Comparison of ENCODE assay signal across 17 cellular contexts in the genomic region with DNA sequence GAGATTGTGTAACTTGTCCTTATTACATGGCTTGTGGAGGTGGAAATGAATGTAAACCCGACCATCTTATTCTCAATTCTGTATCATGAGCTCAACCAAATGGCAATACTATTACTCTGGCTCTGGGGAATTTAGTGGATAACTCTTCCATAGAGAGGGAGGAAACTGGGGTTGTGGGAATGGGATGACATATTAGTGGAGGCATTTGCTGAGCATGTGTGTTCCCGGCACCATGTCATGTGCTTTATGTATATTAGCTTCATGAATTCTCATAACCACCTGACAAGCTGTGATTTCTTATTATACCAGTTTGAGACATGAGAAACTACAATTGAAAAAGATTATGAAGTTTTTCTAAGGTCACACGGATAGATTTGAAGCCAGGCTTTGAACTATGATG.
DNase-seq lines count a peak whose midpoint lies in the region; FAIRE-seq and TF ChIP-seq lines count a peak whose summit lies in the region.
"Had no signal": no experiment of that assay in that cellular context is flagged by ENCODE, and none has a peak within 500 bp of the region (broad histone marks: within the 10 kb centered on the region; RNA-seq: fewer than 3 reads in every experiment).

No MANE protein-coding gene starts in this region.

- H3K9me2 ChIP-seq in MM.1S (replicated peaks; ENCODE audit: insufficient read depth, low read length), result no peaks in the 10 kb centered on the region

- no peak overlapping the region for H3K4me3 ChIP-seq in brain microvascular endothelial cell (ENCODE audit: low read depth, low read length)
- H3K4me3 ChIP-seq in MM.1S (ENCODE audit: low read length), result no peak overlapping the region
- no peak overlapping the region for H3K4me3 ChIP-seq in tibial nerve
- H3K4me3 ChIP-seq: MG63, SJSA1 had no signal

- no peak for FAIRE-seq in GM12892 (lab: Jason Lieb, UNC)
- FAIRE-seq: HepG2 had no signal

- in situ Hi-C loops in brain microvascular endothelial cell (cut with HindIII; ENCODE audit: low pct_ligation_motif_present, low sequenced_read_pairs), result no loop called here

- DNase-seq in HT1080 (ENCODE audit: low read depth) (peak; percentile 32), brain microvascular endothelial cell (peak; percentile 55), glomerular visceral epithelial cell (ENCODE audit: extremely low spot score) (peak; percentile 6), stromal cell of bone marrow (ENCODE audit: low read depth) (peak; percentile 6), MM.1S (no peak), GM12892 (ENCODE audit: insufficient read length) (no peak), tibial nerve (ENCODE audit: low spot score in 2 of 2) (no peak)
- DNase-seq: ACHN, AML-193, COR-L47, GOT3, MG63, NCI-H1092 treated with DMSO at 0.1 percent for 48 hours, NCI-H2227 treated with DMSO at 0.1 percent for 48 hours, NCI-H524 treated with DMSO at 0.1 percent for 48 hours had no signal

- no peaks in the 10 kb centered on the region for H3K27me3 ChIP-seq in brain microvascular endothelial cell (replicated peaks)
- no peaks in the 10 kb centered on the region for H3K27me3 ChIP-seq in MM.1S (replicated peaks; ENCODE audit: insufficient read depth, low read length)
- no peaks in the 10 kb centered on the region for H3K27me3 ChIP-seq in tibial nerve
- H3K27me3 ChIP-seq: MG63, SJSA1 had no signal

- no peaks in the 10 kb centered on the region for H3K79me2 ChIP-seq in MM.1S (ENCODE audit: low read length)

- H3F3A ChIP-seq in MM.1S (ENCODE audit: insufficient read depth, low read length), result no peaks in the 10 kb centered on the region

- TF ChIP-seq EP300 in tibial nerve (IDR thresholded peaks at IDR 0.05), result no peak

- no peak overlapping the region for H3K9ac ChIP-seq in MM.1S (ENCODE audit: low read length)

- H4K20me1 ChIP-seq in MM.1S (ENCODE audit: insufficient read depth, low read length), result no peaks in the 10 kb centered on the region

- H3K9me3 ChIP-seq in MM.1S (replicated peaks; ENCODE audit: insufficient read depth, low read length) (no peaks in the 10 kb centered on the region), tibial nerve (no peaks in the 10 kb centered on the region)
- H3K9me3 ChIP-seq: MG63, SJSA1 had no signal

- no peak overlapping the region for H3K27ac ChIP-seq in brain microvascular endothelial cell
- no peak overlapping the region for H3K27ac ChIP-seq in MM.1S (ENCODE audit: low read length)
- H3K27ac ChIP-seq in tibial nerve, result no peak overlapping the region
- H3K27ac ChIP-seq: SJSA1 had no signal

- H3K4me1 ChIP-seq in MM.1S (ENCODE audit: low read length), result 0 out of 2 replicates have a peak, but pooled peaks cover 3% of the 10 kb centered on the region
- H3K4me1 ChIP-seq in tibial nerve, result no peaks in the 10 kb centered on the region
- H3K4me1 ChIP-seq: SJSA1 had no signal

- H2AFZ ChIP-seq in MM.1S (ENCODE audit: low read length), result no peak overlapping the region

- TF ChIP-seq CTCF in brain microvascular endothelial cell (IDR thresholded peaks at IDR 0.05; ENCODE audit: low read depth, low read length, missing control alignments) (no peak), MM.1S (IDR thresholded peaks at IDR 0.05; ENCODE audit: low read length) (no peak), tibial nerve (IDR thresholded peaks at IDR 0.05) (no peak)

- H3K4me2 ChIP-seq in MM.1S (ENCODE audit: low read depth, low read length), result no peak overlapping the region

- TF ChIP-seq POLR2A in GM12892 (IDR thresholded peaks at IDR 0.05; ENCODE audit: low read depth, low read length) (no peak), tibial nerve (IDR thresholded peaks at IDR 0.05) (no peak)

- 76 to 79% methylated on average over 3 of the region's 3 CpGs for WGBS in tibial nerve, 2 donors

- no peaks in the 10 kb centered on the region for H3K36me3 ChIP-seq in brain microvascular endothelial cell (replicated peaks)
- no peaks in the 10 kb centered on the region for H3K36me3 ChIP-seq in MM.1S (replicated peaks; ENCODE audit: insufficient read depth, low read length)
- H3K36me3 ChIP-seq in tibial nerve, result no peaks in the 10 kb centered on the region
- H3K36me3 ChIP-seq: MG63, SJSA1 had no signal

Comparison
In these comparisons a context has a peak if more than half of its experiments do, and no peak if none do; other contexts are left out.
1. DNase-seq: peak in HT1080 (single experiment), brain microvascular endothelial cell (single experiment), glomerular visceral epithelial cell (single experiment) and stromal cell of bone marrow (single experiment); none in MM.1S (single experiment), GM12892 (single experiment) and tibial nerve (0 of 2).